Comparison of ENCODE assay signal across 10 cellular contexts in genomic region chr3:126270145-126270811, GRCh38.
DNase-seq lines count a peak whose midpoint lies in the region; TF ChIP-seq lines count a peak whose summit lies in the region.
"Had no signal": no experiment of that assay in that cellular context is flagged by ENCODE, and none has a peak within 500 bp of the region (broad histone marks: within the 10 kb centered on the region; RNA-seq: fewer than 3 reads in every experiment).

No MANE protein-coding gene starts in this region.

- H3K4me1 ChIP-seq in vagina = peaks cover 42% of the 10 kb centered on the region

- no peak for TF ChIP-seq POLR2A in vagina (IDR thresholded peaks at IDR 0.05)

- TF ChIP-seq CTCF in fibroblast of the aortic adventitia (IDR thresholded peaks at IDR 0.05; ENCODE audit: insufficient read depth, low read length) = no peak
- no peak for TF ChIP-seq CTCF in vagina (IDR thresholded peaks at IDR 0.05)

- DNase-seq in NCI-H345 (lab: John Stamatoyannopoulos, UW) (peak; percentile 6), NCI-H345 treated with DMSO at 0.1 percent for 48 hours (lab: John Stamatoyannopoulos, UW; ENCODE audit: unreplicated experiment) (no peak), fibroblast of the aortic adventitia (ENCODE audit: low read depth) (peak; percentile 54), occipital lobe (lab: John Stamatoyannopoulos, UW) (peak; percentile 65), vagina (ENCODE audit: extremely low spot score in 2 of 2) (peak in 1 of 2 donors; percentile 80), AG08395 (ENCODE audit: low spot score) (no peak), GF-D8 (lab: John Stamatoyannopoulos, UW) (no peak), GM19240 (ENCODE audit: insufficient read length, low spot score) (no peak)
- DNase-seq: 8988T had no signal

- intact Hi-C loops in vagina (cut with DNase I) = no loop called here

- no peaks in the 10 kb centered on the region for H3K9me3 ChIP-seq in vagina

- no peaks in the 10 kb centered on the region for H3K36me3 ChIP-seq in vagina
- H3K36me3 ChIP-seq: neural progenitor cell had no signal

- no peak overlapping the region for H3K4me3 ChIP-seq in fibroblast of the aortic adventitia (ENCODE audit: low read depth, low read length)
- H3K4me3 ChIP-seq in vagina = no peak overlapping the region
- H3K4me3 ChIP-seq: neural progenitor cell had no signal

- peak overlapping the region; percentile 46 for H3K27ac ChIP-seq in vagina
- H3K27ac ChIP-seq: neural progenitor cell had no signal

- H3K27me3 ChIP-seq in vagina = no peaks in the 10 kb centered on the region

Comparison
In these comparisons a context has a peak if more than half of its experiments do, and no peak if none do; other contexts are left out.
1. DNase-seq: peak in NCI-H345 (single experiment), fibroblast of the aortic adventitia (single experiment) and occipital lobe (single experiment); none in NCI-H345 treated with DMSO at 0.1 percent for 48 hours (single experiment), AG08395 (single experiment), GF-D8 (single experiment) and GM19240 (single experiment).